ENCODE assay signal across 1 cellular context in genomic region chr14:21109377-21110260, GRCh38.
TF ChIP-seq lines count a peak whose summit lies in the region.

No MANE protein-coding gene starts in this region.

TF ChIP-seq in HepG2, 621 proteins besides CTCF, POLR2A, EP300 and RAD21 (continued from another document and continues in another):
- TF ChIP-seq IRF9 (CRISPR knock-in tag; IDR thresholded peaks at IDR 0.05; ENCODE audit: borderline replicate concordance) (no peak), BCLAF1 (IDR thresholded peaks at IDR 0.05) (no peak), KMT2B (CRISPR knock-in tag; IDR thresholded peaks at IDR 0.05) (no peak), ZZZ3 (CRISPR knock-in tag; IDR thresholded peaks at IDR 0.05; ENCODE audit: borderline replicate concordance) (no peak), ZC3H4 (CRISPR knock-in tag; IDR thresholded peaks at IDR 0.05; ENCODE audit: borderline replicate concordance) (no peak), DRAP1 (CRISPR knock-in tag; IDR thresholded peaks at IDR 0.05) (0 out of 2 replicates have a peak, but pooled peaks have one; percentile 33), MZF1 (CRISPR knock-in tag; IDR thresholded peaks at IDR 0.05; ENCODE audit: borderline replicate concordance) (no peak), BRD4 (CRISPR knock-in tag; IDR thresholded peaks at IDR 0.05) (no peak), ZNF34 (CRISPR knock-in tag; IDR thresholded peaks at IDR 0.05; ENCODE audit: borderline replicate concordance) (no peak), ZFX (CRISPR knock-in tag; IDR thresholded peaks at IDR 0.05; ENCODE audit: low read depth) (no peak), TOPORS (CRISPR knock-in tag; IDR thresholded peaks at IDR 0.05) (0 out of 2 replicates have a peak, but pooled peaks have one; percentile 31), CBX2 (IDR thresholded peaks at IDR 0.05; ENCODE audit: low read depth, low read length) (peak; percentile 74; the same call in 1 of the 2 replicates), CBX2 (CRISPR knock-in tag; IDR thresholded peaks at IDR 0.05; ENCODE audit: low read depth) (no peak), NFYB (CRISPR knock-in tag; IDR thresholded peaks at IDR 0.05) (peak; percentile 56), ZNF281 (CRISPR knock-in tag; IDR thresholded peaks at IDR 0.05; ENCODE audit: borderline replicate concordance) (no peak), HNF4G (IDR thresholded peaks at IDR 0.05; ENCODE audit: borderline replicate concordance, low read depth, low read length) (no peak; the same call in 1 of the 2 replicates), HNF4G (CRISPR knock-in tag; IDR thresholded peaks at IDR 0.05; ENCODE audit: borderline replicate concordance, low read depth) (0 out of 2 replicates have a peak, but pooled peaks have one; percentile 26), TRIM22 (IDR thresholded peaks at IDR 0.05) (no peak), ZNF510 (CRISPR knock-in tag; IDR thresholded peaks at IDR 0.05; ENCODE audit: low read depth) (no peak), KLF9 (CRISPR knock-in tag; IDR thresholded peaks at IDR 0.05; ENCODE audit: low read depth) (no peak), ZNF12 (CRISPR knock-in tag; IDR thresholded peaks at IDR 0.05) (no peak), ZNF362 (CRISPR knock-in tag; IDR thresholded peaks at IDR 0.05; ENCODE audit: borderline replicate concordance) (no peak), CBX1 (IDR thresholded peaks at IDR 0.05; ENCODE audit: low read depth) (no peak), HNF4A (CRISPR knock-in tag; IDR thresholded peaks at IDR 0.05) (peak; percentile 55; the same call in 1 of the 2 replicates), ZBTB39 (CRISPR knock-in tag; IDR thresholded peaks at IDR 0.05) (no peak), ZBTB49 (CRISPR knock-in tag; IDR thresholded peaks at IDR 0.05; ENCODE audit: borderline replicate concordance) (no peak), SALL1 (CRISPR knock-in tag; IDR thresholded peaks at IDR 0.05) (0 out of 2 replicates have a peak, but pooled peaks have one; percentile 14), POLR2AphosphoS2 (IDR thresholded peaks at IDR 0.05; ENCODE audit: low read depth, low read length) (no peak), POLR2AphosphoS5 (IDR thresholded peaks at IDR 0.05; ENCODE audit: low read depth, low read length) (peak; percentile 71), CCDC6 (CRISPR knock-in tag; IDR thresholded peaks at IDR 0.05) (no peak), ARID3A (IDR thresholded peaks at IDR 0.05; ENCODE audit: low read depth, low read length) (peak; percentile 18; the same call in 1 of the 2 replicates), XBP1 (CRISPR knock-in tag; IDR thresholded peaks at IDR 0.05) (no peak), MEIS1 (CRISPR knock-in tag; IDR thresholded peaks at IDR 0.05; ENCODE audit: borderline replicate concordance) (no peak), SCMH1 (CRISPR knock-in tag; IDR thresholded peaks at IDR 0.05; ENCODE audit: borderline replicate concordance) (no peak), ZNF7 (CRISPR knock-in tag; IDR thresholded peaks at IDR 0.05) (no peak), SSRP1 (CRISPR knock-in tag; IDR thresholded peaks at IDR 0.05) (no peak), ASH2L (IDR thresholded peaks at IDR 0.05; ENCODE audit: insufficient read length, low read depth, low read length) (peak; percentile 75), ZBTB43 (CRISPR knock-in tag; conservative IDR thresholded peaks at IDR 0.05) (no peak), SMYD3 (CRISPR knock-in tag; IDR thresholded peaks at IDR 0.05) (no peak), ZNF567 (CRISPR knock-in tag; IDR thresholded peaks at IDR 0.05; ENCODE audit: borderline replicate concordance) (0 out of 2 replicates have a peak, but pooled peaks have one; percentile 34), ZNF724P (CRISPR knock-in tag; IDR thresholded peaks at IDR 0.05; ENCODE audit: borderline replicate concordance) (0 out of 2 replicates have a peak, but pooled peaks have one; percentile 44), ZNF263 (CRISPR knock-in tag; IDR thresholded peaks at IDR 0.05) (peak; percentile 50; the same call in 1 of the 2 replicates), TEAD2 (CRISPR knock-in tag; IDR thresholded peaks at IDR 0.05) (no peak), ZNF460 (CRISPR knock-in tag; IDR thresholded peaks at IDR 0.05; ENCODE audit: borderline replicate concordance) (no peak), SIX4 (CRISPR knock-in tag; IDR thresholded peaks at IDR 0.05) (peak; percentile 95)
